In genomic region chr15:43518073-43518761, GRCh38 we compare ENCODE assay signal across 8 cellular contexts. TPM values are rescaled to one million over a fixed set of nuclear protein-coding genes. Genes with fewer than 3 reads are reported as not detected.
A peak's percentile ranks its signal among the peaks of the same experiment; 100 is the strongest.
DNase-seq lines count a peak whose midpoint lies in the region; FAIRE-seq and TF ChIP-seq lines count a peak whose summit lies in the region.

No MANE protein-coding gene starts in this region.

- no peak for TF ChIP-seq POLR2A in breast epithelium (IDR thresholded peaks at IDR 0.05)

- 3 to 4% (median 3%) methylated on average over 14 to 18 of the region's 18 CpGs for WGBS in small intestine, 3 donors

- H3K27me3 ChIP-seq in breast epithelium (no peaks in the 10 kb centered on the region), small intestine (ENCODE audit: control insufficient read depth in 2 of 2, insufficient read depth in 2 of 2, low read length in 2 of 2) (no peaks in the 10 kb centered on the region)

- H3K36me3 ChIP-seq in breast epithelium (no peaks in the 10 kb centered on the region), small intestine (ENCODE audit: control insufficient read depth in 2 of 2, insufficient read depth in 2 of 2, low read length in 2 of 2) (no peaks in the 10 kb centered on the region)

- no peaks in the 10 kb centered on the region for H3K4me1 ChIP-seq in breast epithelium
- H3K4me1 ChIP-seq in small intestine (ENCODE audit: control insufficient read depth in 2 of 2, insufficient read depth in 1 of 2, low read depth in 1 of 2, low read length in 1 of 2), result no peaks in the 10 kb centered on the region

- peak overlapping the region; percentile 46 to 69 (median 49) for H3K4me3 ChIP-seq in breast epithelium
- peak overlapping the region; percentile 24 to 40 (median 32) for H3K4me3 ChIP-seq in skin epidermis
- no peak overlapping the region for H3K4me3 ChIP-seq in small intestine (ENCODE audit: low read depth in 1 of 2, low read length in 2 of 2)

- TF ChIP-seq CTCF in GM13976 (IDR thresholded peaks at IDR 0.05; ENCODE audit: borderline replicate concordance, control extremely low read depth, extremely low read depth, insufficient read depth, missing control alignments) (no peak), breast epithelium (IDR thresholded peaks at IDR 0.05) (no peak)

- intact Hi-C loops in breast epithelium (cut with DNase I; ENCODE audit: low total_unique reads), result no loop called here

- no peak for FAIRE-seq in small intestine (lab: Jason Lieb, UNC)

- in situ Hi-C loops in GM13976 (cut with MboI; ENCODE audit: low sequenced_read_pairs, unreplicated experiment), result no loop called here

- H3K9me3 ChIP-seq in breast epithelium (no peaks in the 10 kb centered on the region), small intestine (ENCODE audit: control insufficient read depth, low read depth) (no peaks in the 10 kb centered on the region)

- peak; percentile 45 for DNase-seq in GM13976 (ENCODE audit: low spot score)
- peak; percentile 51 for DNase-seq in NCI-H345 (lab: John Stamatoyannopoulos, UW)
- no peak for DNase-seq in breast epithelium (ENCODE audit: low spot score in 2 of 2)
- peak; percentile 73 for DNase-seq in inferior parietal cortex (ENCODE audit: extremely low spot score)
- DNase-seq in activated effector memory CD4-positive, alpha-beta T cell treated with anti-CD3 and anti-CD28 coated beads, Interleukin-2, amount 50 U/mL, for 16 hours, result no peak
- no peak for DNase-seq in mucosa of gallbladder (ENCODE audit: low spot score)
- no peak for DNase-seq in small intestine

- H3K27ac ChIP-seq in breast epithelium, result peak overlapping the region; percentile 50 to 90
- H3K27ac ChIP-seq in skin epidermis, result peak overlapping the region in 15 of 21 experiments; percentile 20 to 79 (median 63)
- no peak overlapping the region for H3K27ac ChIP-seq in small intestine (ENCODE audit: low read depth in 1 of 2, low read length in 1 of 2)

RNA-seq across cellular contexts. Expression of gene MAP1A, which starts 0.8 kb away (rescaled TPM):
- total RNA-seq in breast epithelium (10 to 100 TPM in 1 of 3 donors, 1 to 10 TPM in 2; 2.8 to 12.8 (median 8.8) TPM), mucosa of gallbladder (22.5 TPM)
- polyA plus RNA-seq in small intestine, result 1 to 10 TPM in 1 of 3 donors, under 1 TPM in 2; 0.22 to 4.2 (median 0.27) TPM

RNA-seq across cellular contexts. Expression of gene TP53BP1, which starts 25.3 kb away (rescaled TPM):
- total RNA-seq in breast epithelium, result 10 to 100 TPM; 30.1 to 65.5 (median 60.9) TPM
- 61.6 TPM for total RNA-seq in mucosa of gallbladder
- polyA plus RNA-seq in small intestine, result 1 to 10 TPM; 1.1 to 8.8 (median 2.5) TPM

Comparison
In these comparisons a context has a peak if more than half of its experiments do, and no peak if none do; other contexts are left out.
1. DNase-seq: peak in GM13976 (single experiment), NCI-H345 (single experiment) and inferior parietal cortex (single experiment); none in breast epithelium (0 of 2), activated effector memory CD4-positive, alpha-beta T cell treated with anti-CD3 and anti-CD28 coated beads, Interleukin-2, amount 50 U/mL, for 16 hours (single experiment), mucosa of gallbladder (single experiment) and small intestine (single experiment).
2. H3K27ac ChIP-seq: peak in breast epithelium (2 of 2) and skin epidermis (15 of 21); none in small intestine (0 of 2).
3. H3K4me3 ChIP-seq: peak in breast epithelium (3 of 3) and skin epidermis (7 of 7); none in small intestine (0 of 2).